15 cellular contexts compared by ENCODE assay signal in genomic region chr12:24864796-24865125, GRCh38.
DNase-seq lines count a peak whose midpoint lies in the region; ATAC-seq and TF ChIP-seq lines count a peak whose summit lies in the region.
"Had no signal": no experiment of that assay in that cellular context is flagged by ENCODE, and none has a peak within 500 bp of the region (broad histone marks: within the 10 kb centered on the region; RNA-seq: fewer than 3 reads in every experiment).

No MANE protein-coding gene starts in this region.

- H3K9me3 Mint-ChIP-seq in osteocyte (ENCODE audit: unreplicated experiment): peaks cover 4% of the 10 kb centered on the region
- H3K9me3 Mint-ChIP-seq: immature natural killer cell had no signal

- H3K27ac ChIP-seq in coronary artery: no peak overlapping the region
- H3K27ac ChIP-seq: Peyer's patch had no signal

- TF ChIP-seq CTCF in osteocyte (IDR thresholded peaks at IDR 0.05): no peak
- no peak for TF ChIP-seq CTCF in coronary artery (IDR thresholded peaks at IDR 0.05)

- peak overlapping the region; percentile 27 for H3K27ac Mint-ChIP-seq in osteocyte (ENCODE audit: unreplicated experiment)
- H3K27ac Mint-ChIP-seq: activated naive CD4-positive, alpha-beta T cell treated with anti-CD3 and anti-CD28 coated beads for 36 hours; immature natural killer cell; progenitor cell of endocrine pancreas had no signal

- peaks cover 54% of the 10 kb centered on the region for H3K4me1 Mint-ChIP-seq in osteocyte (ENCODE audit: unreplicated experiment)

- no peak overlapping the region for H3K4me3 Mint-ChIP-seq in osteocyte (ENCODE audit: unreplicated experiment)
- H3K4me3 Mint-ChIP-seq: activated naive CD4-positive, alpha-beta T cell treated with anti-CD3 and anti-CD28 coated beads for 36 hours; immature natural killer cell had no signal

- ATAC-seq in GM18868 (IDR thresholded peaks at IDR 0.05; ENCODE audit: unreplicated experiment) (peak; percentile 65), HG03095 (IDR thresholded peaks at IDR 0.05; ENCODE audit: unreplicated experiment) (peak; percentile 46), GM21381 (IDR thresholded peaks at IDR 0.05; ENCODE audit: unreplicated experiment) (no peak)

- no peak overlapping the region for H3K4me3 ChIP-seq in coronary artery
- H3K4me3 ChIP-seq: Peyer's patch had no signal

- H3K27me3 Mint-ChIP-seq in osteocyte (ENCODE audit: unreplicated experiment): no peaks in the 10 kb centered on the region
- H3K27me3 Mint-ChIP-seq: progenitor cell of endocrine pancreas had no signal

- peak; percentile 64 for DNase-seq in amniotic epithelial cell (ENCODE audit: low read depth)
- DNase-seq in osteocyte (ENCODE audit: extremely low spot score, unreplicated experiment): no peak
- no peak for DNase-seq in coronary artery (ENCODE audit: low spot score)
- DNase-seq in stimulated activated CD4-positive, alpha-beta T cell treated with anti-CD3 and anti-CD28 coated beads, Interleukin-2, amount 100 ng/mL, for 48 hours: no peak
- DNase-seq in Ammon's horn (ENCODE audit: low spot score): no peak
- DNase-seq: activated CD4-positive, CD25-positive, alpha-beta regulatory T cell; activated naive CD4-positive, alpha-beta T cell treated with anti-CD3 and anti-CD28 coated beads for 36 hours; DMS79 treated with DMSO at 0.1 percent for 48 hours; immature natural killer cell; NCI-H1436; Peyer's patch had no signal

- peaks cover 58% of the 10 kb centered on the region for H3K36me3 Mint-ChIP-seq in osteocyte (ENCODE audit: unreplicated experiment)
- H3K36me3 Mint-ChIP-seq: immature natural killer cell had no signal
